Comparison of ENCODE assay signal across 9 cellular contexts in the genomic region with DNA sequence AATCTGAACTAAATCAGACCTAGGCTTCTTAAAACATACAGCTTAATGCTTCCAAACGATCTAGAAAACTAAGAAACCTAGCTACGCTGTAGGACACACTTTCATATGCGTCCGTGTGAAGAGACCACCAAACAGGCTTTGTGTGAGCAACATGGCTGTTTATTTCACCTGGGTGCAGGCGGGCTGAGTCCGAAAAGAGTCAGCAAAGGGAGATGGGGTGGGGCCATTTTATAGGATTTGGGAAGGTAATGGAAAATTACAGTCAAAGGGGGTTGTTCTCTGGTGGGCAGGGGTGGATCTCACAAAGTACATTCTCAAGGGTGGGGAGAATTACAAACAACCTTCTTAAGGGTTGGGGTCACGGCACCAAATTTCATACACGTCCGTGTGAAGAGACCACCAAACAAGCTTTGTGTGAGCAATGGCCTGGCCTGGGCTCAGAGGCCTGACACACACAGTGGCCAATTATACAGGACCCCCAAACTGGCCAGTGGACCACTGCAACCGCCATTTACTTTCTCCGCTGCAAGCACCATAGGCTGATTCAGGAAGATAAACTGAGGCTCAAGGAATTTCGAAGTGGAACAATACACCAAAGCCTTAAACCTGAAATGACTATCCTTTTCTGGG. TPM values are rescaled to one million over a fixed set of nuclear protein-coding genes. Genes with fewer than 3 reads are reported as not detected.
DNase-seq lines count a peak whose midpoint lies in the region; ATAC-seq and TF ChIP-seq lines count a peak whose summit lies in the region.
"Not testable (repeated sequence)": the region's sequence is repeated elsewhere in the genome, so short reads cannot be mapped to it uniquely, and the experiment has no call there.
"Had no signal": no experiment of that assay in that cellular context is flagged by ENCODE, and none has a peak within 500 bp of the region (broad histone marks: within the 10 kb centered on the region; RNA-seq: fewer than 3 reads in every experiment).

No MANE protein-coding gene starts in this region.

- POLR2A ChIA-PET in T-cell (lab: Charles Lee) = interaction anchor here in 1 of 2 donors (0.7 kb wide), 1 partner anchor 174 kb away, joined by 5 read pairs; no protein-coding TSS in a partner anchor

- not testable (repeated sequence) for H3K27ac Mint-ChIP-seq in HFFc6; activated naive CD8-positive, alpha-beta T cell treated with anti-CD3 and anti-CD28 coated beads for 36 hours
- H3K27ac Mint-ChIP-seq in T-cell (peak overlapping the region; percentile 78 to 85), natural killer cell (peak overlapping the region; percentile 80 to 82)

- ATAC-seq in T-cell (replicated peaks in 1 of 4); natural killer cell: not testable (repeated sequence)

- WGBS in iPS DF 6.9 (ENCODE audit: insufficient coverage, insufficient read length) = no CpG with 5 or more reads among the region's 12 CpGs
- WGBS in spleen, 5 donors = 75 to 85% (median 82%) methylated on average over 11 to 12 of the region's 12 CpGs

- peaks cover 61% of the 10 kb centered on the region for H3K27me3 ChIP-seq in BLaER1
- not testable (repeated sequence) for H3K27me3 ChIP-seq in effector memory CD4-positive, alpha-beta T cell (replicated peaks; ENCODE audit: control insufficient read depth, insufficient read depth, low read length, poor library complexity, severe bottlenecking); iPS DF 6.9 (ENCODE audit: control insufficient read depth, insufficient read depth, low read length); spleen (replicated peaks in 1 of 7)

- H3K4me3 ChIP-seq in BLaER1 = peak overlapping the region; percentile 70
- H3K4me3 ChIP-seq in effector memory CD4-positive, alpha-beta T cell (ENCODE audit: insufficient read depth, low read depth, low read length, poor library complexity, severe bottlenecking) = peak overlapping the region; percentile 69
- peak overlapping the region; percentile 98; the same call in 1 of the 2 replicates for H3K4me3 ChIP-seq in iPS DF 6.9 (ENCODE audit: low read length)
- peak overlapping the region in 7 of 8 donors; percentile 67 to 97 (median 79) for H3K4me3 ChIP-seq in spleen

- 0 out of 2 replicates have a peak overlapping the region, but pooled peaks have one; percentile 49 for H3K27ac ChIP-seq in BLaER1
- H3K27ac ChIP-seq in effector memory CD4-positive, alpha-beta T cell (ENCODE audit: insufficient read depth, low read length, poor library complexity, severe bottlenecking) = peak overlapping the region; percentile 51
- H3K27ac ChIP-seq in iPS DF 6.9 (ENCODE audit: low read length) = not testable (repeated sequence)
- H3K27ac ChIP-seq in spleen = peak overlapping the region; percentile 43 to 99 (median 94)

- H3K36me3 Mint-ChIP-seq in HFFc6 (ENCODE audit: low read depth); T-cell; activated naive CD8-positive, alpha-beta T cell treated with anti-CD3 and anti-CD28 coated beads for 36 hours; natural killer cell: not testable (repeated sequence)

- H3K4me2 ChIP-seq in BLaER1 = peak overlapping the region; percentile 70

- peaks cover 23% of the 10 kb centered on the region for H3K4me1 ChIP-seq in BLaER1
- not testable (repeated sequence) for H3K4me1 ChIP-seq in effector memory CD4-positive, alpha-beta T cell (ENCODE audit: control insufficient read depth, insufficient read depth, low read length, poor library complexity, severe bottlenecking); iPS DF 6.9 (ENCODE audit: control insufficient read depth, insufficient read depth, low read length)
- peaks cover 0 to 82% (median 53%) of the 10 kb centered on the region in 6 donors for H3K4me1 ChIP-seq in spleen

- H3K9ac ChIP-seq in BLaER1 = peak overlapping the region; percentile 76

- H3K36me3 ChIP-seq in BLaER1; effector memory CD4-positive, alpha-beta T cell (ENCODE audit: control insufficient read depth, insufficient read depth, low read length); iPS DF 6.9 (ENCODE audit: control insufficient read depth, insufficient read depth, low read length); spleen: not testable (repeated sequence)

- peak overlapping the region; percentile 85 for H3K4me3 Mint-ChIP-seq in HFFc6
- peak overlapping the region; percentile 69 to 79 (median 77) for H3K4me3 Mint-ChIP-seq in T-cell
- H3K4me3 Mint-ChIP-seq in activated naive CD8-positive, alpha-beta T cell treated with anti-CD3 and anti-CD28 coated beads for 36 hours = peak overlapping the region; percentile 42
- peak overlapping the region; percentile 90 for H3K4me3 Mint-ChIP-seq in natural killer cell

- intact Hi-C loops in natural killer cell (cut with micrococcal nuclease); spleen (cut with DNase I; ENCODE audit: low total_unique reads): not testable (repeated sequence)

- H3K27me3 Mint-ChIP-seq in HFFc6 (ENCODE audit: insufficient read depth); T-cell: not testable (repeated sequence)
- H3K27me3 Mint-ChIP-seq in activated naive CD8-positive, alpha-beta T cell treated with anti-CD3 and anti-CD28 coated beads for 36 hours = peaks cover 18% of the 10 kb centered on the region
- H3K27me3 Mint-ChIP-seq in natural killer cell (ENCODE audit: low read depth in 2 of 2) = peaks cover 0 to 10% of the 10 kb centered on the region in 2 donors

- CTCF ChIA-PET in T-cell (lab: Charles Lee) = not testable (repeated sequence)

- DNase-seq in HFFc6; T-cell; activated naive CD8-positive, alpha-beta T cell treated with anti-CD3 and anti-CD28 coated beads for 36 hours; effector memory CD4-positive, alpha-beta T cell; iPS DF 6.9 (ENCODE audit: low read depth, low spot score); natural killer cell; spleen: not testable (repeated sequence)

- not testable (repeated sequence) for TF ChIP-seq CTCF in HFFc6 (IDR thresholded peaks at IDR 0.05); natural killer cell (IDR thresholded peaks at IDR 0.05); spleen (IDR thresholded peaks at IDR 0.05 in 8 of 11, conservative IDR thresholded peaks at IDR 0.05 in 3 of 11)

- not testable (repeated sequence) for H3K9me3 ChIP-seq in BLaER1; effector memory CD4-positive, alpha-beta T cell (ENCODE audit: control insufficient read depth, low read length); iPS DF 6.9 (ENCODE audit: control insufficient read depth, insufficient read depth, low read length); spleen

- peaks cover 32% of the 10 kb centered on the region for H3K4me1 Mint-ChIP-seq in HFFc6 (ENCODE audit: low read depth)
- H3K4me1 Mint-ChIP-seq in T-cell = peaks cover 42 to 54% (median 48%) of the 10 kb centered on the region in 3 donors
- H3K4me1 Mint-ChIP-seq in activated naive CD8-positive, alpha-beta T cell treated with anti-CD3 and anti-CD28 coated beads for 36 hours = peaks cover 36% of the 10 kb centered on the region
- peaks cover 20 to 44% of the 10 kb centered on the region in 2 donors for H3K4me1 Mint-ChIP-seq in natural killer cell

- peaks cover 36% of the 10 kb centered on the region for H4K20me1 ChIP-seq in BLaER1

- TF ChIP-seq POLR2A in spleen (IDR thresholded peaks at IDR 0.05) = not testable (repeated sequence)

- not testable (repeated sequence) for H3K9me3 Mint-ChIP-seq in HFFc6; T-cell; activated naive CD8-positive, alpha-beta T cell treated with anti-CD3 and anti-CD28 coated beads for 36 hours; natural killer cell

RNA-seq across cellular contexts. Expression of a gene that starts 58.4 kb away (rescaled TPM):
- not detected for total RNA-seq in HFFc6 (2021; fragmentation: NEBNext Ultra II Directional; extraction: Animal tissue kit (Norgen Biotek cat#: 25700))
- not detected for total RNA-seq in T-cell
- not detected for total RNA-seq in activated naive CD8-positive, alpha-beta T cell treated with anti-CD3 and anti-CD28 coated beads for 36 hours
- not detected for total RNA-seq in natural killer cell
- not detected for total RNA-seq in spleen
- not detected for polyA plus RNA-seq in spleen
- total RNA-seq: dermis microvascular lymphatic vessel endothelial cell had no signal
